14 cellular contexts compared by ENCODE assay signal in genomic region chrX:154483325-154483724, GRCh38. TPM values are rescaled to one million over a fixed set of nuclear protein-coding genes. Genes with fewer than 3 reads are reported as not detected.
DNase-seq lines count a peak whose midpoint lies in the region; ATAC-seq and TF ChIP-seq lines count a peak whose summit lies in the region.
"Had no signal": no experiment of that assay in that cellular context is flagged by ENCODE, and none has a peak within 500 bp of the region (broad histone marks: within the 10 kb centered on the region; RNA-seq: fewer than 3 reads in every experiment).

No MANE protein-coding gene starts in this region.

- H3K79me1 ChIP-seq in H9 (ENCODE audit: insufficient read depth, low read depth, low read length, poor library complexity, severe bottlenecking): no peaks in the 10 kb centered on the region

- H3T11ph ChIP-seq in H9 (ENCODE audit: low read length): no peak overlapping the region

- no peak overlapping the region for H3K23ac ChIP-seq in H9 (ENCODE audit: insufficient read length, low read depth, low read length)

- H2BK5ac ChIP-seq in H9 (ENCODE audit: insufficient read length, low read length): no peak overlapping the region

- no peak overlapping the region for H3K4me3 Mint-ChIP-seq in H9
- H3K4me3 Mint-ChIP-seq in activated T-helper 2 cell treated with anti-CD3 and anti-CD28 coated beads, Interferon-gamma antibody, Interleukin-2, Interleukin-4, amounts not matched to agents 10 μg/mL and 5 μg/mL and 100 μg/mL, durations not matched to agents 14 hours and 24 hours and 36 hours (ENCODE audit: low read depth): peak overlapping the region; percentile 26
- H3K4me3 Mint-ChIP-seq in nephron: peak overlapping the region; percentile 9 to 14 (median 9)

- H3K27ac ChIP-seq in BLaER1 (peak overlapping the region; percentile 38), H9 (ENCODE audit: insufficient read length, low read depth, low read length) (no peak overlapping the region)

- peaks cover 4% of the 10 kb centered on the region for H3K23me2 ChIP-seq in H9 (ENCODE audit: insufficient read length, low read depth, low read length, poor library complexity, severe bottlenecking)

- no peak overlapping the region for H3K4ac ChIP-seq in H9 (ENCODE audit: low read depth, low read length)

- H3K36me3 ChIP-seq in BLaER1: peaks cover 27% of the 10 kb centered on the region

- H3K4me3 ChIP-seq in BLaER1: no peak overlapping the region
- H3K4me3 ChIP-seq: HAP-1 had no signal

- DNase-seq in H9 (peak; percentile 16), NCI-H69 (lab: John Stamatoyannopoulos, UW) (no peak)
- DNase-seq in activated T-helper 2 cell treated with anti-CD3 and anti-CD28 coated beads, Interferon-gamma antibody, Interleukin-2, Interleukin-4, amounts not matched to agents 10 μg/mL and 5 μg/mL and 100 μg/mL, durations not matched to agents 14 hours and 24 hours and 36 hours (ENCODE audit: low spot score): no peak
- DNase-seq: C1 segment of cervical spinal cord, KBM-7, NCI-H1092, NCI-H774, SK-N-SH had no signal

- TF ChIP-seq CTCF in H9 (conservative IDR thresholded peaks at IDR 0.05) (no peak), nephron (IDR thresholded peaks at IDR 0.05; ENCODE audit: unreplicated experiment in 3 of 3) (no peak)

- peaks cover 67 to 79% of the 10 kb centered on the region in 2 experiments for H3K9me3 Mint-ChIP-seq in H9
- H3K9me3 Mint-ChIP-seq in activated T-helper 2 cell treated with anti-CD3 and anti-CD28 coated beads, Interferon-gamma antibody, Interleukin-2, Interleukin-4, amounts not matched to agents 10 μg/mL and 5 μg/mL and 100 μg/mL, durations not matched to agents 14 hours and 24 hours and 36 hours: no peaks in the 10 kb centered on the region
- peaks cover 15% of the 10 kb centered on the region for H3K9me3 Mint-ChIP-seq in nephron

- H3K79me2 ChIP-seq in H9 (ENCODE audit: insufficient read depth, low read length): no peaks in the 10 kb centered on the region

- H3K9ac ChIP-seq in BLaER1 (peak overlapping the region; percentile 29; the same call in 1 of the 2 replicates), H9 (ENCODE audit: extremely low read depth, insufficient read length, low read length) (no peak overlapping the region)
- H3K9ac ChIP-seq: SK-N-SH had no signal

- H3K14ac ChIP-seq in H9 (ENCODE audit: insufficient read depth, low read length): no peak overlapping the region

- no peak overlapping the region for H4K91ac ChIP-seq in H9 (ENCODE audit: insufficient read length, low read depth, low read length)

- H4K5ac ChIP-seq in H9 (ENCODE audit: insufficient read length, low read depth, low read length): no peak overlapping the region

- H3K9me3 ChIP-seq in BLaER1: peaks cover 25% of the 10 kb centered on the region
- H3K9me3 ChIP-seq in H9 (ENCODE audit: control insufficient read depth, low read depth, low read length): peaks cover 37% of the 10 kb centered on the region
- H3K9me3 ChIP-seq: HAP-1, SK-N-SH had no signal

- peaks cover 56% of the 10 kb centered on the region for H3K4me1 ChIP-seq in BLaER1
- H3K4me1 ChIP-seq in H9 (ENCODE audit: insufficient read depth, low read length): no peaks in the 10 kb centered on the region; the same call in 1 of the 2 replicates

- H3K4me2 ChIP-seq in BLaER1: peak overlapping the region; percentile 77
- H3K4me2 ChIP-seq in H9 (ENCODE audit: insufficient read depth, insufficient read length, low read length): no peak overlapping the region
- H3K4me2 ChIP-seq: SK-N-SH had no signal

- H2AFZ ChIP-seq in H9 (ENCODE audit: low read length): no peak overlapping the region

- H3K4me1 Mint-ChIP-seq in H9 (peaks cover 6 to 13% of the 10 kb centered on the region in 2 experiments), nephron (peaks cover 5% of the 10 kb centered on the region)
- H3K4me1 Mint-ChIP-seq in activated T-helper 2 cell treated with anti-CD3 and anti-CD28 coated beads, Interferon-gamma antibody, Interleukin-2, Interleukin-4, amounts not matched to agents 10 μg/mL and 5 μg/mL and 100 μg/mL, durations not matched to agents 14 hours and 24 hours and 36 hours (ENCODE audit: low read depth): peaks cover 13% of the 10 kb centered on the region

- intact Hi-C loops in activated T-helper 2 cell treated with anti-CD3 and anti-CD28 coated beads, Interferon-gamma antibody, Interleukin-2, Interleukin-4, amounts not matched to agents 10 μg/mL and 5 μg/mL and 100 μg/mL, durations not matched to agents 14 hours and 24 hours and 36 hours (cut with micrococcal nuclease): no loop called here

- H4K8ac ChIP-seq in H9 (replicated peaks; ENCODE audit: insufficient read length, low read depth, low read length): no peak overlapping the region

- no CpG with 5 or more reads among the region's 7 CpGs for WGBS in H9 (ENCODE audit: extremely low coverage, insufficient read length, low lambda C conversion rate)

- no peak overlapping the region for H2BK15ac ChIP-seq in H9 (ENCODE audit: low read depth, low read length)

- H2BK20ac ChIP-seq in H9 (ENCODE audit: low read depth, low read length, poor library complexity, severe bottlenecking): no peak overlapping the region

- H3K36me3 Mint-ChIP-seq in H9 (ENCODE audit: insufficient read depth in 1 of 3, low read depth in 3 of 3) (peaks cover 4 to 22% (median 18%) of the 10 kb centered on the region in 3 experiments), nephron (ENCODE audit: low read depth) (peaks cover 21% of the 10 kb centered on the region)
- H3K36me3 Mint-ChIP-seq in activated T-helper 2 cell treated with anti-CD3 and anti-CD28 coated beads, Interferon-gamma antibody, Interleukin-2, Interleukin-4, amounts not matched to agents 10 μg/mL and 5 μg/mL and 100 μg/mL, durations not matched to agents 14 hours and 24 hours and 36 hours (ENCODE audit: low read depth): peaks cover 25% of the 10 kb centered on the region

- H3K56ac ChIP-seq in H9 (ENCODE audit: insufficient read length, low read depth, low read length): no peak overlapping the region

- H3K27me3 Mint-ChIP-seq in H9 (ENCODE audit: low read depth) (peaks cover 10% of the 10 kb centered on the region), nephron (ENCODE audit: low read depth) (peaks cover 3% of the 10 kb centered on the region)
- H3K27me3 Mint-ChIP-seq in activated T-helper 2 cell treated with anti-CD3 and anti-CD28 coated beads, Interferon-gamma antibody, Interleukin-2, Interleukin-4, amounts not matched to agents 10 μg/mL and 5 μg/mL and 100 μg/mL, durations not matched to agents 14 hours and 24 hours and 36 hours (ENCODE audit: low read depth): no peaks in the 10 kb centered on the region

- no peak overlapping the region for H3K18ac ChIP-seq in H9 (ENCODE audit: insufficient read length, low read depth, low read length)

- ATAC-seq in GM21619 (IDR thresholded peaks at IDR 0.05; ENCODE audit: unreplicated experiment): no peak
- ATAC-seq in HG03108 (IDR thresholded peaks at IDR 0.05; ENCODE audit: unreplicated experiment): no peak
- ATAC-seq: Right ventricle myocardium inferior had no signal

- no peak overlapping the region for H2BK120ac ChIP-seq in H9 (ENCODE audit: low read depth, low read length, poor library complexity, severe bottlenecking)

- H4K20me1 ChIP-seq in BLaER1 (peaks cover 40% of the 10 kb centered on the region), H9 (ENCODE audit: control insufficient read depth, insufficient read depth, insufficient read length) (no peaks in the 10 kb centered on the region)

- H2BK12ac ChIP-seq in H9 (ENCODE audit: insufficient read length, low read depth, low read length): no peak overlapping the region

- H3K27ac Mint-ChIP-seq in H9: peak overlapping the region in 1 of 3 experiments; percentile 33; a peak in 1 of 7 replicates
- peak overlapping the region; percentile 42 for H3K27ac Mint-ChIP-seq in activated T-helper 2 cell treated with anti-CD3 and anti-CD28 coated beads, Interferon-gamma antibody, Interleukin-2, Interleukin-4, amounts not matched to agents 10 μg/mL and 5 μg/mL and 100 μg/mL, durations not matched to agents 14 hours and 24 hours and 36 hours
- H3K27ac Mint-ChIP-seq in nephron: peak overlapping the region in 1 of 3 experiments; percentile 35

- peaks cover 48% of the 10 kb centered on the region for H3K27me3 ChIP-seq in BLaER1
- H3K27me3 ChIP-seq in H9 (ENCODE audit: insufficient read depth, low read length): no peaks in the 10 kb centered on the region

- H2AK5ac ChIP-seq in H9 (ENCODE audit: insufficient read length, low read length): no peak overlapping the region

RNA-seq across cellular contexts. Expression of gene UBL4A, which starts 3.1 kb away (rescaled TPM):
- total RNA-seq in H9 (2021): 30.9 and 35.4 TPM in 2 replicates
- 55.5 and 56.1 TPM in 2 replicates for total RNA-seq in activated T-helper 2 cell treated with anti-CD3 and anti-CD28 coated beads, Interferon-gamma antibody, Interleukin-2, Interleukin-4, amounts not matched to agents 10 μg/mL and 5 μg/mL and 100 μg/mL, durations not matched to agents 14 hours and 24 hours and 36 hours

RNA-seq across cellular contexts. Expression of gene LAGE3, which starts 4.2 kb away (rescaled TPM):
- total RNA-seq in H9 (2021): 32.1 and 32.5 TPM in 2 replicates
- total RNA-seq in activated T-helper 2 cell treated with anti-CD3 and anti-CD28 coated beads, Interferon-gamma antibody, Interleukin-2, Interleukin-4, amounts not matched to agents 10 μg/mL and 5 μg/mL and 100 μg/mL, durations not matched to agents 14 hours and 24 hours and 36 hours: 49.4 and 51.7 TPM in 2 replicates

RNA-seq across cellular contexts. Expression of gene SLC10A3, which starts 7.1 kb away (rescaled TPM):
- total RNA-seq in H9 (2021): 8.8 and 9.4 TPM in 2 replicates
- total RNA-seq in activated T-helper 2 cell treated with anti-CD3 and anti-CD28 coated beads, Interferon-gamma antibody, Interleukin-2, Interleukin-4, amounts not matched to agents 10 μg/mL and 5 μg/mL and 100 μg/mL, durations not matched to agents 14 hours and 24 hours and 36 hours: 17.5 and 18.3 TPM in 2 replicates

RNA-seq across cellular contexts. Expression of gene PLXNA3, which starts 25.2 kb away (rescaled TPM):
- 36.3 and 45.5 TPM in 2 replicates for total RNA-seq in H9 (2021)
- total RNA-seq in activated T-helper 2 cell treated with anti-CD3 and anti-CD28 coated beads, Interferon-gamma antibody, Interleukin-2, Interleukin-4, amounts not matched to agents 10 μg/mL and 5 μg/mL and 100 μg/mL, durations not matched to agents 14 hours and 24 hours and 36 hours: 62.1 and 62.5 TPM in 2 replicates

RNA-seq across cellular contexts. Expression of gene FAM3A, which starts 32.7 kb away (rescaled TPM):
- 21.0 and 22.8 TPM in 2 replicates for total RNA-seq in H9 (2021)
- total RNA-seq in activated T-helper 2 cell treated with anti-CD3 and anti-CD28 coated beads, Interferon-gamma antibody, Interleukin-2, Interleukin-4, amounts not matched to agents 10 μg/mL and 5 μg/mL and 100 μg/mL, durations not matched to agents 14 hours and 24 hours and 36 hours: 39.2 and 39.8 TPM in 2 replicates

Comparison
In these comparisons a context has a peak if more than half of its experiments do, and no peak if none do; other contexts are left out.
1. H3K4me3 Mint-ChIP-seq: peak in activated T-helper 2 cell treated with anti-CD3 and anti-CD28 coated beads, Interferon-gamma antibody, Interleukin-2, Interleukin-4, amounts not matched to agents 10 μg/mL and 5 μg/mL and 100 μg/mL, durations not matched to agents 14 hours and 24 hours and 36 hours (single experiment) and nephron (3 of 3); none in H9 (0 of 2).